Comparison of ENCODE assay signal across 2 cellular contexts in genomic region chr11:111399187-111400031, GRCh38.
TF ChIP-seq lines count a peak whose summit lies in the region.

No MANE protein-coding gene starts in this region.

TF ChIP-seq in GM12878, 131 proteins besides CTCF, POLR2A, EP300 and RAD21 (continued from another document):
- TF ChIP-seq, protein P1, sequence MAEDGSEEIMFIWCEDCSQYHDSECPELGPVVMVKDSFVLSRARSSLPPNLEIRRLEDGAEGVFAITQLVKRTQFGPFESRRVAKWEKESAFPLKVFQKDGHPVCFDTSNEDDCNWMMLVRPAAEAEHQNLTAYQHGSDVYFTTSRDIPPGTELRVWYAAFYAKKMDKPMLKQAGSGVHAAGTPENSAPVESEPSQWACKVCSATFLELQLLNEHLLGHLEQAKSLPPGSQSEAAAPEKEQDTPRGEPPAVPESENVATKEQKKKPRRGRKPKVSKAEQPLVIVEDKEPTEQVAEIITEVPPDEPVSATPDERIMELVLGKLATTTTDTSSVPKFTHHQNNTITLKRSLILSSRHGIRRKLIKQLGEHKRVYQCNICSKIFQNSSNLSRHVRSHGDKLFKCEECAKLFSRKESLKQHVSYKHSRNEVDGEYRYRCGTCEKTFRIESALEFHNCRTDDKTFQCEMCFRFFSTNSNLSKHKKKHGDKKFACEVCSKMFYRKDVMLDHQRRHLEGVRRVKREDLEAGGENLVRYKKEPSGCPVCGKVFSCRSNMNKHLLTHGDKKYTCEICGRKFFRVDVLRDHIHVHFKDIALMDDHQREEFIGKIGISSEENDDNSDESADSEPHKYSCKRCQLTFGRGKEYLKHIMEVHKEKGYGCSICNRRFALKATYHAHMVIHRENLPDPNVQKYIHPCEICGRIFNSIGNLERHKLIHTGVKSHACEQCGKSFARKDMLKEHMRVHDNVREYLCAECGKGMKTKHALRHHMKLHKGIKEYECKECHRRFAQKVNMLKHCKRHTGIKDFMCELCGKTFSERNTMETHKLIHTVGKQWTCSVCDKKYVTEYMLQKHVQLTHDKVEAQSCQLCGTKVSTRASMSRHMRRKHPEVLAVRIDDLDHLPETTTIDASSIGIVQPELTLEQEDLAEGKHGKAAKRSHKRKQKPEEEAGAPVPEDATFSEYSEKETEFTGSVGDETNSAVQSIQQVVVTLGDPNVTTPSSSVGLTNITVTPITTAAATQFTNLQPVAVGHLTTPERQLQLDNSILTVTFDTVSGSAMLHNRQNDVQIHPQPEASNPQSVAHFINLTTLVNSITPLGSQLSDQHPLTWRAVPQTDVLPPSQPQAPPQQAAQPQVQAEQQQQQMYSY (CRISPR knock-in tag; IDR thresholded peaks at IDR 0.05): no peak
- TF ChIP-seq, protein P2, sequence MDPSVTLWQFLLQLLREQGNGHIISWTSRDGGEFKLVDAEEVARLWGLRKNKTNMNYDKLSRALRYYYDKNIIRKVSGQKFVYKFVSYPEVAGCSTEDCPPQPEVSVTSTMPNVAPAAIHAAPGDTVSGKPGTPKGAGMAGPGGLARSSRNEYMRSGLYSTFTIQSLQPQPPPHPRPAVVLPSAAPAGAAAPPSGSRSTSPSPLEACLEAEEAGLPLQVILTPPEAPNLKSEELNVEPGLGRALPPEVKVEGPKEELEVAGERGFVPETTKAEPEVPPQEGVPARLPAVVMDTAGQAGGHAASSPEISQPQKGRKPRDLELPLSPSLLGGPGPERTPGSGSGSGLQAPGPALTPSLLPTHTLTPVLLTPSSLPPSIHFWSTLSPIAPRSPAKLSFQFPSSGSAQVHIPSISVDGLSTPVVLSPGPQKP (IDR thresholded peaks at IDR 0.05; ENCODE audit: low read depth, low read length): no peak
- TF ChIP-seq RBBP5 (conservative IDR thresholded peaks at IDR 0.05): no peak
- no peak for TF ChIP-seq TBL1XR1 (IDR thresholded peaks at IDR 0.05; ENCODE audit: low read depth, low read length)
- TF ChIP-seq TCF12 (IDR thresholded peaks at IDR 0.05; ENCODE audit: low read depth, low read length): no peak
- 0 out of 3 replicates have a peak, but pooled peaks of 1 of the 2 experiments have one; percentile 18 for TF ChIP-seq EGR1 (IDR thresholded peaks at IDR 0.05; ENCODE audit: borderline replicate concordance in 1 of 2, low read depth in 2 of 2, low read length in 2 of 2)
- peak; percentile 36; the same call in 1 of the 2 replicates for TF ChIP-seq SMC3 (IDR thresholded peaks at IDR 0.05; ENCODE audit: borderline replicate concordance, low read length)
- TF ChIP-seq RAD51 (IDR thresholded peaks at IDR 0.05): no peak
- no peak for TF ChIP-seq FOXK2 (IDR thresholded peaks at IDR 0.05)
- TF ChIP-seq CBFB (IDR thresholded peaks at IDR 0.05; ENCODE audit: low read depth): no peak
- TF ChIP-seq HDGF (IDR thresholded peaks at IDR 0.05): no peak
- no peak for TF ChIP-seq KDM1A (IDR thresholded peaks at IDR 0.05; ENCODE audit: borderline replicate concordance)
- TF ChIP-seq RUNX3 (IDR thresholded peaks at IDR 0.05; ENCODE audit: low read length): peak; percentile 51
- TF ChIP-seq TARDBP (IDR thresholded peaks at IDR 0.05; ENCODE audit: borderline replicate concordance): no peak
- TF ChIP-seq JUNB (IDR thresholded peaks at IDR 0.05): no peak

TF ChIP-seq in SK-N-SH treated with all-trans-retinoic acid at 6 μM for 48 hours, 23 proteins besides CTCF, POLR2A, EP300 and RAD21 (continued from another document):
- TF ChIP-seq, protein P3, sequence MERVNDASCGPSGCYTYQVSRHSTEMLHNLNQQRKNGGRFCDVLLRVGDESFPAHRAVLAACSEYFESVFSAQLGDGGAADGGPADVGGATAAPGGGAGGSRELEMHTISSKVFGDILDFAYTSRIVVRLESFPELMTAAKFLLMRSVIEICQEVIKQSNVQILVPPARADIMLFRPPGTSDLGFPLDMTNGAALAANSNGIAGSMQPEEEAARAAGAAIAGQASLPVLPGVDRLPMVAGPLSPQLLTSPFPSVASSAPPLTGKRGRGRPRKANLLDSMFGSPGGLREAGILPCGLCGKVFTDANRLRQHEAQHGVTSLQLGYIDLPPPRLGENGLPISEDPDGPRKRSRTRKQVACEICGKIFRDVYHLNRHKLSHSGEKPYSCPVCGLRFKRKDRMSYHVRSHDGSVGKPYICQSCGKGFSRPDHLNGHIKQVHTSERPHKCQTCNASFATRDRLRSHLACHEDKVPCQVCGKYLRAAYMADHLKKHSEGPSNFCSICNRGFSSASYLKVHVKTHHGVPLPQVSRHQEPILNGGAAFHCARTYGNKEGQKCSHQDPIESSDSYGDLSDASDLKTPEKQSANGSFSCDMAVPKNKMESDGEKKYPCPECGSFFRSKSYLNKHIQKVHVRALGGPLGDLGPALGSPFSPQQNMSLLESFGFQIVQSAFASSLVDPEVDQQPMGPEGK (CRISPR knock-in tag; IDR thresholded peaks at IDR 0.05; ENCODE audit: borderline replicate concordance): no peak
- TF ChIP-seq ZC3H10 (CRISPR knock-in tag; IDR thresholded peaks at IDR 0.05): no peak
- TF ChIP-seq TCF4 (CRISPR knock-in tag; IDR thresholded peaks at IDR 0.05; ENCODE audit: borderline replicate concordance): no peak
- no peak for TF ChIP-seq ZFP30 (CRISPR knock-in tag; IDR thresholded peaks at IDR 0.05)
TF ChIP-seq in SK-N-SH treated with all-trans-retinoic acid at 6 μM for 48 hours: peak in this region for 0.
